31 cellular contexts compared by ENCODE assay signal in the genomic region with DNA sequence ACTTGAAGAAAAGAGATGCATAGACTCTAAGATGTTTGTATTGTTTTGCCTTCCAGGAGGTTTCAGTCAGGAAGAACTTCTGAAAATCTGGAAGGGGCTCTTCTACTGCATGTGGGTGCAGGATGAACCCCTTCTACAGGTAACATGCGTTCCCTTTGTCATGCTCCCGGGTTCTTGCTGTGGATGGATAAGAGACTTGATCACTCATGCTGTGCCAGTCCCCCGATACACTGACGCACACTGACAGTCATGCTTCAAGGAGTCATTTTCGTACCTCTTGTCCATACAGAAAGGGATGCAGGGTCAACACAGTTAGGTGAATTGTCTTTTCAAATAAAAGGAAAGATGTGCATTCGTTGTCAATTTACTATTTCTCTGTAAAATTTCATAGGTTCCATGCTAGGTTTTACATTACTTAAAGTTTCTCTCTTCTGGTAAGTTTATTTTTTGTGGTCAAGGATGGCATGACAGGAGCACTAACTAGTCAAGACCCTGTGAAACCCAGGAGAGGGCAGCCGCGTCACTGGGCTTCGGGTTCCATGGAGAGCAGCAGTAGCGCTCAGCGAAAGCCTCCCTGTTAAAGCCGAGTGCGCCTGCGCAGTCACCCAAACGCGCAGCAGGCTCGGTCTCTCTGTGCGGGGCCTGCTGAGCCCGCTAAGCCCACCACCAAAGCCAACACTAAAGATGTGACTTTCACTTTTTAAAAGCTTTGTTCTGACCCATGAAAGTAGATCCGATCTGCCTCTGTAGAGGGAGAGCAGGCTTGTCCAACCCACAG. TPM values are rescaled to one million over a fixed set of nuclear protein-coding genes. Genes with fewer than 3 reads are reported as not detected.
"Had no signal": no experiment of that assay in that cellular context is flagged by ENCODE, and none has a peak within 500 bp of the region (broad histone marks: within the 10 kb centered on the region; RNA-seq: fewer than 3 reads in every experiment).

No MANE protein-coding gene starts in this region.

- H3K9me3 ChIP-seq: gastrocnemius medialis, psoas muscle had no signal

- H3K4me1 ChIP-seq: gastrocnemius medialis, parathyroid adenoma, psoas muscle, tibial nerve had no signal

- H3K4me2 ChIP-seq: hepatocyte, smooth muscle cell had no signal

- H3K27ac ChIP-seq: coronary artery, dorsolateral prefrontal cortex, gastrocnemius medialis, hepatocyte, parathyroid adenoma, psoas muscle, tibial nerve, WERI-Rb-1 had no signal

- H3K9ac ChIP-seq: parathyroid adenoma had no signal

- H3K27ac Mint-ChIP-seq: activated CD4-positive, alpha-beta T cell treated with anti-CD3 and anti-CD28 coated beads, Interleukin-2, amount 10 ng/mL, durations not matched to agents 24 days and 14 days; activated naive CD4-positive, alpha-beta T cell treated with anti-CD3 and anti-CD28 coated beads, Interleukin-2, amount 50 U/mL, for 24 hours; activated T-helper 1 cell treated with anti-CD3 and anti-CD28 coated beads, Interleukin-12 subunit alpha, Interleukin-12 subunit beta, Interleukin-2, Interleukin-4 antibody, amounts not matched to agents 30 ng/mL and 10 ng/mL and 1 ng/mL, durations not matched to agents 14 hours and 24 hours and 36 hours; mesothelial cell of epicardium; naive B cell; stimulated activated naive B cell treated with anti-CD40 and anti-IgM and Interleukin-4, amounts not matched to agents 10 μg/mL and 1 μg/mL and 100 μg/mL, for 72 hours had no signal

- ATAC-seq: gastrocnemius medialis; left ventricle myocardium superior; psoas muscle; stimulated activated naive B cell treated with anti-CD40 and anti-IgM and Interleukin-4, amounts not matched to agents 10 μg/mL and 1 μg/mL and 100 μg/mL, for 72 hours had no signal

- DNase-seq: activated CD4-positive, alpha-beta T cell treated with anti-CD3 and anti-CD28 coated beads, Interleukin-2, amount 10 ng/mL, durations not matched to agents 24 days and 14 days; activated CD4-positive, CD25-positive, alpha-beta regulatory T cell treated with anti-CD3 and anti-CD28 coated beads, Interleukin-2, amount 50 U/mL, for 72 hours; activated gamma-delta T cell treated with Interleukin-2 at 50 U/mL for 16 hours; activated T-cell treated with anti-CD3 and anti-CD28 coated beads for 4 hours; anterior cingulate cortex; cerebellar nuclear complex; dorsolateral prefrontal cortex; effector memory CD4-positive, alpha-beta T cell; erythroblast; gastrocnemius medialis; islet precursor cell; left ventricle myocardium superior; mammary epithelial cell; naive B cell; occipital lobe; psoas muscle; stimulated activated CD4-positive, alpha-beta T cell treated with anti-CD3 and anti-CD28 coated beads, Interleukin-1b, Interleukin-23, amount 100 ng/mL, for 48 hours; stimulated activated CD4-positive, alpha-beta T cell treated with anti-CD3 and anti-CD28 coated beads, Interleukin-4, amount 100 ng/mL, for 4 hours; stimulated activated CD8-positive, alpha-beta memory T cell treated with anti-CD3 and anti-CD28 coated beads, Interleukin-4, amount 100 ng/mL, for 48 hours; stimulated activated naive B cell treated with anti-CD40 and anti-IgM and Interleukin-4, amounts not matched to agents 10 μg/mL and 1 μg/mL and 100 μg/mL, for 72 hours; T-helper 9 cell; WERI-Rb-1 had no signal

- H2AFZ ChIP-seq: hepatocyte, parathyroid adenoma had no signal

- H3K4me3 ChIP-seq: coronary artery, dorsolateral prefrontal cortex, gastrocnemius medialis, hepatocyte, psoas muscle, smooth muscle cell, tibial nerve had no signal

- H3K27me3 Mint-ChIP-seq: activated CD4-positive, alpha-beta T cell treated with anti-CD3 and anti-CD28 coated beads, Interleukin-2, amount 10 ng/mL, durations not matched to agents 24 days and 14 days; activated naive CD4-positive, alpha-beta T cell treated with anti-CD3 and anti-CD28 coated beads, Interleukin-2, amount 50 U/mL, for 24 hours; naive B cell; stimulated activated naive B cell treated with anti-CD40 and anti-IgM and Interleukin-4, amounts not matched to agents 10 μg/mL and 1 μg/mL and 100 μg/mL, for 72 hours had no signal

- H3K4me1 Mint-ChIP-seq: mesothelial cell of epicardium had no signal

- H3K9me3 Mint-ChIP-seq: activated CD4-positive, alpha-beta T cell treated with anti-CD3 and anti-CD28 coated beads, Interleukin-2, amount 10 ng/mL, durations not matched to agents 24 days and 14 days; activated naive CD4-positive, alpha-beta T cell treated with anti-CD3 and anti-CD28 coated beads, Interleukin-2, amount 50 U/mL, for 24 hours; naive B cell had no signal

- H3K4me3 Mint-ChIP-seq: activated CD4-positive, alpha-beta T cell treated with anti-CD3 and anti-CD28 coated beads, Interleukin-2, amount 10 ng/mL, durations not matched to agents 24 days and 14 days; activated naive CD4-positive, alpha-beta T cell treated with anti-CD3 and anti-CD28 coated beads, Interleukin-2, amount 50 U/mL, for 24 hours; activated T-helper 1 cell treated with anti-CD3 and anti-CD28 coated beads, Interleukin-12 subunit alpha, Interleukin-12 subunit beta, Interleukin-2, Interleukin-4 antibody, amounts not matched to agents 30 ng/mL and 10 ng/mL and 1 ng/mL, durations not matched to agents 14 hours and 24 hours and 36 hours; mesothelial cell of epicardium; naive B cell; stimulated activated naive B cell treated with anti-CD40 and anti-IgM and Interleukin-4, amounts not matched to agents 10 μg/mL and 1 μg/mL and 100 μg/mL, for 72 hours had no signal

- H3K27me3 ChIP-seq: dorsolateral prefrontal cortex, gastrocnemius medialis, hepatocyte, tibial nerve had no signal

- FAIRE-seq: TTC549 had no signal

RNA-seq across cellular contexts. Expression of a gene that starts 10.7 kb away (rescaled TPM):
- total RNA-seq: left ventricle myocardium superior had no signal
